34 cellular contexts compared by ENCODE assay signal in genomic region chr19:13814550-13814949, GRCh38.
"Had no signal": no experiment of that assay in that cellular context is flagged by ENCODE, and none has a peak within 500 bp of the region (broad histone marks: within the 10 kb centered on the region; RNA-seq: fewer than 3 reads in every experiment).

No MANE protein-coding gene starts in this region.

- H3K27ac Mint-ChIP-seq: activated B cell treated with CpG ODN at 0.5 μM for 24 hours; activated CD4-positive, alpha-beta memory T cell treated with anti-CD3 and anti-CD28 coated beads, Interleukin-2, amount 10 ng/mL, durations not matched to agents 7 days and 5 days; activated CD4-positive, alpha-beta T cell treated with anti-CD3 and anti-CD28 coated beads for 36 hours; activated CD4-positive, alpha-beta T cell treated with anti-CD3 and anti-CD28 coated beads, Interleukin-2, amount 10 ng/mL, durations not matched to agents 7 days and 5 days; activated naive CD8-positive, alpha-beta T cell; activated T-cell treated with anti-CD3 and anti-CD28 coated beads, Interleukin-2, amount 50 U/mL, for 24 hours; activated T-cell treated with anti-CD3 and anti-CD28 coated beads, Interleukin-2, amount 50 U/mL, for 72 hours; dendritic cell treated with granulocyte-macrophage colony-stimulating factor and Interleukin-4, amounts not matched to agents 40 ng/mL and 50 ng/mL, for 4 days; T-helper 17 cell; T-helper 2 cell treated with Interferon-gamma antibody and Interleukin-4, amounts not matched to agents 5 μg/mL and 100 μg/mL, for 36 hours had no signal

- H3K36me3 Mint-ChIP-seq: activated naive CD8-positive, alpha-beta T cell had no signal

- ATAC-seq: activated CD4-positive, alpha-beta T cell treated with anti-CD3 and anti-CD28 coated beads for 36 hours; activated T-cell treated with anti-CD3 and anti-CD28 coated beads, Interleukin-2, amount 50 U/mL, for 72 hours; foreskin keratinocyte; gastrocnemius medialis; heart right ventricle; T-helper 17 cell had no signal

- H3K4me1 ChIP-seq: foreskin keratinocyte, gastrocnemius medialis had no signal

- H3K4me3 Mint-ChIP-seq: activated B cell treated with CpG ODN at 0.5 μM for 24 hours; activated CD4-positive, alpha-beta memory T cell treated with anti-CD3 and anti-CD28 coated beads, Interleukin-2, amount 10 ng/mL, durations not matched to agents 7 days and 5 days; activated CD4-positive, alpha-beta T cell treated with anti-CD3 and anti-CD28 coated beads for 36 hours; activated CD4-positive, alpha-beta T cell treated with anti-CD3 and anti-CD28 coated beads, Interleukin-2, amount 10 ng/mL, durations not matched to agents 7 days and 5 days; activated naive CD8-positive, alpha-beta T cell; activated T-cell treated with anti-CD3 and anti-CD28 coated beads, Interleukin-2, amount 50 U/mL, for 24 hours; activated T-cell treated with anti-CD3 and anti-CD28 coated beads, Interleukin-2, amount 50 U/mL, for 72 hours; central memory CD8-positive, alpha-beta T cell; dendritic cell treated with granulocyte-macrophage colony-stimulating factor and Interleukin-4, amounts not matched to agents 40 ng/mL and 50 ng/mL, for 4 days; T-helper 2 cell treated with Interferon-gamma antibody and Interleukin-4, amounts not matched to agents 5 μg/mL and 100 μg/mL, for 36 hours had no signal

- H3K4me3 ChIP-seq: coronary artery, dorsolateral prefrontal cortex, esophagus muscularis mucosa, gastrocnemius medialis, heart right ventricle had no signal

- H3K27me3 ChIP-seq: brain microvascular endothelial cell, dorsolateral prefrontal cortex, esophagus muscularis mucosa, foreskin keratinocyte, gastrocnemius medialis, heart right ventricle had no signal

- H3K27ac ChIP-seq: brain microvascular endothelial cell, coronary artery, dorsolateral prefrontal cortex, esophagus muscularis mucosa, foreskin keratinocyte, gastrocnemius medialis, heart right ventricle, WERI-Rb-1 had no signal

- DNase-seq: activated B cell treated with CpG ODN at 0.5 μM for 24 hours; activated CD4-positive, alpha-beta memory T cell treated with anti-CD3 and anti-CD28 coated beads, Interleukin-2, amount 10 ng/mL, durations not matched to agents 7 days and 5 days; activated CD4-positive, alpha-beta T cell treated with anti-CD3 and anti-CD28 coated beads for 36 hours; activated CD4-positive, alpha-beta T cell treated with anti-CD3 and anti-CD28 coated beads, Interleukin-2, amount 10 ng/mL, durations not matched to agents 7 days and 5 days; activated CD4-positive, alpha-beta T cell treated with anti-CD3 and anti-CD28 coated beads, Interleukin-2, amount 50 U/mL, for 4 hours; activated CD4-positive, CD25-positive, alpha-beta regulatory T cell treated with anti-CD3 and anti-CD28 coated beads, Interleukin-2, amount 50 U/mL, for 72 hours; activated CD8-positive, alpha-beta memory T cell treated with anti-CD3 and anti-CD28 coated beads, Interleukin-2, amount 50 U/mL, for 48 hours; activated gamma-delta T cell; activated naive CD4-positive, alpha-beta T cell; activated naive CD4-positive, alpha-beta T cell treated with anti-CD3 and anti-CD28 coated beads, Interleukin-2, amount 50 U/mL, for 16 hours; activated T-cell treated with anti-CD3 and anti-CD28 coated beads for 4 hours; activated T-cell treated with anti-CD3 and anti-CD28 coated beads, Interleukin-2, amount 50 U/mL, for 24 hours; activated T-cell treated with anti-CD3 and anti-CD28 coated beads, Interleukin-2, amount 50 U/mL, for 72 hours; amniotic stem cell; anterior cingulate cortex; brain microvascular endothelial cell; dorsolateral prefrontal cortex; effector memory CD4-positive, alpha-beta T cell; erythroblast; foreskin keratinocyte; gastrocnemius medialis; heart right ventricle; T-helper 1 cell; T-helper 17 cell; T1000; WERI-Rb-1 had no signal

- H3K27me3 Mint-ChIP-seq: activated B cell treated with CpG ODN at 0.5 μM for 24 hours; activated CD4-positive, alpha-beta memory T cell treated with anti-CD3 and anti-CD28 coated beads, Interleukin-2, amount 10 ng/mL, durations not matched to agents 7 days and 5 days; activated CD4-positive, alpha-beta T cell treated with anti-CD3 and anti-CD28 coated beads for 36 hours; activated CD4-positive, alpha-beta T cell treated with anti-CD3 and anti-CD28 coated beads, Interleukin-2, amount 10 ng/mL, durations not matched to agents 7 days and 5 days; activated naive CD8-positive, alpha-beta T cell; activated T-cell treated with anti-CD3 and anti-CD28 coated beads, Interleukin-2, amount 50 U/mL, for 24 hours; central memory CD8-positive, alpha-beta T cell; dendritic cell treated with granulocyte-macrophage colony-stimulating factor and Interleukin-4, amounts not matched to agents 40 ng/mL and 50 ng/mL, for 4 days; T-helper 17 cell had no signal

- H3K4me1 Mint-ChIP-seq: activated B cell treated with CpG ODN at 0.5 μM for 24 hours had no signal

- H3K9me3 ChIP-seq: esophagus muscularis mucosa, gastrocnemius medialis, heart right ventricle had no signal

- H3K9me3 Mint-ChIP-seq: activated CD4-positive, alpha-beta memory T cell treated with anti-CD3 and anti-CD28 coated beads, Interleukin-2, amount 10 ng/mL, durations not matched to agents 7 days and 5 days; activated CD4-positive, alpha-beta T cell treated with anti-CD3 and anti-CD28 coated beads, Interleukin-2, amount 10 ng/mL, durations not matched to agents 7 days and 5 days; activated T-cell treated with anti-CD3 and anti-CD28 coated beads, Interleukin-2, amount 50 U/mL, for 24 hours; activated T-cell treated with anti-CD3 and anti-CD28 coated beads, Interleukin-2, amount 50 U/mL, for 72 hours; central memory CD8-positive, alpha-beta T cell; dendritic cell treated with granulocyte-macrophage colony-stimulating factor and Interleukin-4, amounts not matched to agents 40 ng/mL and 50 ng/mL, for 4 days; T-helper 2 cell treated with Interferon-gamma antibody and Interleukin-4, amounts not matched to agents 5 μg/mL and 100 μg/mL, for 36 hours had no signal

- FAIRE-seq: astrocyte, bronchial epithelial cell had no signal
